In genomic region chr19:35557539-35558399, GRCh38 we compare ENCODE assay signal across 8 cellular contexts.
A peak's percentile ranks its signal among the peaks of the same experiment; 100 is the strongest.
DNase-seq lines count a peak whose midpoint lies in the region; ATAC-seq lines count a peak whose summit lies in the region.

No MANE protein-coding gene starts in this region.

- H3K4me3 ChIP-seq in rectal smooth muscle tissue (ENCODE audit: low read length): peak overlapping the region; percentile 54

- peaks cover 15% of the 10 kb centered on the region for H3K27me3 ChIP-seq in rectal smooth muscle tissue (ENCODE audit: control insufficient read depth, insufficient read depth, low read length)

- DNase-seq in EH (ENCODE audit: low read depth): peak; percentile 42
- peak; percentile 89 to 97 for DNase-seq in NCI-H526 (lab: John Stamatoyannopoulos, UW)
- DNase-seq in activated effector memory CD4-positive, alpha-beta T cell treated with Interleukin-2 at 50 U/mL for 16 hours: peak; percentile 10
- peak in 31 of 42 donors; percentile 22 to 70 (median 46) for DNase-seq in head of caudate nucleus
- no peak for DNase-seq in NCI-H187 treated with DMSO at 0.1 percent for 48 hours (lab: John Stamatoyannopoulos, UW)

- H3K36me3 ChIP-seq in rectal smooth muscle tissue (ENCODE audit: control insufficient read depth, insufficient read depth, low read length): no peaks in the 10 kb centered on the region

- intact Hi-C loops in head of caudate nucleus (cut with DNase I): no loop called here

- no peaks in the 10 kb centered on the region for H3K4me1 ChIP-seq in rectal smooth muscle tissue (ENCODE audit: control insufficient read depth, insufficient read depth, low read length)

- H3K9ac ChIP-seq in rectal smooth muscle tissue (ENCODE audit: low read length): no peak overlapping the region

- ATAC-seq in GM19452 (IDR thresholded peaks at IDR 0.05; ENCODE audit: unreplicated experiment) (no peak), GM18907 (IDR thresholded peaks at IDR 0.05; ENCODE audit: unreplicated experiment) (no peak)

- no peak overlapping the region for H3K27ac ChIP-seq in rectal smooth muscle tissue (ENCODE audit: low read depth, low read length)
